In genomic region chr1:27710574-27710973, GRCh38 we compare ENCODE assay signal across 37 cellular contexts.
"Had no signal": no experiment of that assay in that cellular context is flagged by ENCODE, and none has a peak within 500 bp of the region (broad histone marks: within the 10 kb centered on the region; RNA-seq: fewer than 3 reads in every experiment).

No MANE protein-coding gene starts in this region.

- H3K27ac Mint-ChIP-seq: activated naive CD4-positive, alpha-beta T cell treated with anti-CD3 and anti-CD28 coated beads for 36 hours; activated naive CD4-positive, alpha-beta T cell treated with anti-CD3 and anti-CD28 coated beads, Interleukin-2, amount 10 ng/mL, durations not matched to agents 7 days and 5 days; activated naive CD4-positive, alpha-beta T cell treated with anti-CD3 and anti-CD28 coated beads, Interleukin-2, amount 50 U/mL, for 24 hours; activated naive CD4-positive, alpha-beta T cell treated with anti-CD3 and anti-CD28 coated beads, Interleukin-2, amount 50 U/mL, for 72 hours; activated naive CD8-positive, alpha-beta T cell; activated naive CD8-positive, alpha-beta T cell treated with anti-CD3 and anti-CD28 coated beads for 36 hours; activated naive CD8-positive, alpha-beta T cell treated with anti-CD3 and anti-CD28 coated beads, Interleukin-2, amount 10 ng/mL, durations not matched to agents 7 days and 5 days; activated naive CD8-positive, alpha-beta T cell treated with anti-CD3 and anti-CD28 coated beads, Interleukin-2, amount 50 U/mL, for 24 hours; activated T-cell treated with anti-CD3 and anti-CD28 coated beads, Interleukin-2, amount 50 U/mL, for 24 hours; activated T-cell treated with anti-CD3 and anti-CD28 coated beads, Interleukin-2, amount 50 U/mL, for 72 hours; activated T-helper 1 cell treated with anti-CD3 and anti-CD28 coated beads, Interleukin-12 subunit alpha, Interleukin-12 subunit beta, Interleukin-2, Interleukin-4 antibody, amounts not matched to agents 30 ng/mL and 10 ng/mL and 1 ng/mL, durations not matched to agents 14 hours and 24 hours and 36 hours; activated T-helper 17 cell treated with anti-CD3 and anti-CD28 coated beads, Interleukin-2, amount 50 U/mL, for 72 hours; activated T-helper 2 cell treated with anti-CD3 and anti-CD28 coated beads, Interferon-gamma antibody, Interleukin-2, Interleukin-4, amounts not matched to agents 10 μg/mL and 5 μg/mL and 100 μg/mL, durations not matched to agents 14 hours and 24 hours and 36 hours; brain had no signal

- H3K36me3 Mint-ChIP-seq: activated naive CD4-positive, alpha-beta T cell treated with anti-CD3 and anti-CD28 coated beads, Interleukin-2, amount 10 ng/mL, durations not matched to agents 7 days and 5 days; activated naive CD4-positive, alpha-beta T cell treated with anti-CD3 and anti-CD28 coated beads, Interleukin-2, amount 50 U/mL, for 24 hours; activated naive CD4-positive, alpha-beta T cell treated with anti-CD3 and anti-CD28 coated beads, Interleukin-2, amount 50 U/mL, for 72 hours; activated naive CD8-positive, alpha-beta T cell; activated naive CD8-positive, alpha-beta T cell treated with anti-CD3 and anti-CD28 coated beads for 36 hours; activated naive CD8-positive, alpha-beta T cell treated with anti-CD3 and anti-CD28 coated beads, Interleukin-2, amount 10 ng/mL, durations not matched to agents 7 days and 5 days; brain had no signal

- H3K4me1 Mint-ChIP-seq: activated naive CD4-positive, alpha-beta T cell treated with anti-CD3 and anti-CD28 coated beads, Interleukin-2, amount 10 ng/mL, durations not matched to agents 7 days and 5 days; activated naive CD4-positive, alpha-beta T cell treated with anti-CD3 and anti-CD28 coated beads, Interleukin-2, amount 50 U/mL, for 24 hours; activated naive CD8-positive, alpha-beta T cell treated with anti-CD3 and anti-CD28 coated beads for 36 hours; activated naive CD8-positive, alpha-beta T cell treated with anti-CD3 and anti-CD28 coated beads, Interleukin-2, amount 50 U/mL, for 24 hours; activated T-helper 17 cell treated with anti-CD3 and anti-CD28 coated beads, Interleukin-2, amount 50 U/mL, for 72 hours; central memory CD8-positive, alpha-beta T cell had no signal

- H3K27me3 Mint-ChIP-seq: activated naive CD4-positive, alpha-beta T cell treated with anti-CD3 and anti-CD28 coated beads, Interleukin-2, amount 50 U/mL, for 24 hours; activated naive CD8-positive, alpha-beta T cell treated with anti-CD3 and anti-CD28 coated beads for 36 hours had no signal

- FAIRE-seq: astrocyte, bronchial epithelial cell had no signal

- H3K9me3 Mint-ChIP-seq: activated naive CD4-positive, alpha-beta T cell treated with anti-CD3 and anti-CD28 coated beads for 36 hours; activated naive CD4-positive, alpha-beta T cell treated with anti-CD3 and anti-CD28 coated beads, Interleukin-2, amount 10 ng/mL, durations not matched to agents 7 days and 5 days; activated naive CD4-positive, alpha-beta T cell treated with anti-CD3 and anti-CD28 coated beads, Interleukin-2, amount 50 U/mL, for 24 hours; activated naive CD8-positive, alpha-beta T cell treated with anti-CD3 and anti-CD28 coated beads for 36 hours; activated naive CD8-positive, alpha-beta T cell treated with anti-CD3 and anti-CD28 coated beads, Interleukin-2, amount 10 ng/mL, durations not matched to agents 7 days and 5 days; activated naive CD8-positive, alpha-beta T cell treated with anti-CD3 and anti-CD28 coated beads, Interleukin-2, amount 50 U/mL, for 24 hours; activated T-cell treated with anti-CD3 and anti-CD28 coated beads, Interleukin-2, amount 50 U/mL, for 24 hours; activated T-cell treated with anti-CD3 and anti-CD28 coated beads, Interleukin-2, amount 50 U/mL, for 72 hours; activated T-helper 17 cell treated with anti-CD3 and anti-CD28 coated beads, Interleukin-2, amount 50 U/mL, for 72 hours; central memory CD8-positive, alpha-beta T cell had no signal

- DNase-seq: activated effector memory CD4-positive, alpha-beta T cell treated with anti-CD3 and anti-CD28 coated beads, Interleukin-2, amount 50 U/mL, for 16 hours; activated effector memory CD4-positive, alpha-beta T cell treated with Interleukin-2 at 50 U/mL for 16 hours; activated gamma-delta T cell; activated gamma-delta T cell treated with Interleukin-2 at 50 U/mL for 16 hours; activated naive CD4-positive, alpha-beta T cell; activated naive CD4-positive, alpha-beta T cell treated with anti-CD3 and anti-CD28 coated beads for 36 hours; activated naive CD4-positive, alpha-beta T cell treated with anti-CD3 and anti-CD28 coated beads, Interleukin-2, amount 10 ng/mL, durations not matched to agents 7 days and 5 days; activated naive CD4-positive, alpha-beta T cell treated with anti-CD3 and anti-CD28 coated beads, Interleukin-2, amount 50 U/mL, for 16 hours; activated naive CD4-positive, alpha-beta T cell treated with Interleukin-2 at 50 U/mL for 16 hours; activated naive CD8-positive, alpha-beta T cell treated with anti-CD3 and anti-CD28 coated beads for 36 hours; activated naive CD8-positive, alpha-beta T cell treated with anti-CD3 and anti-CD28 coated beads, Interleukin-2, amount 10 ng/mL, durations not matched to agents 7 days and 5 days; activated naive CD8-positive, alpha-beta T cell treated with anti-CD3 and anti-CD28 coated beads, Interleukin-2, amount 50 U/mL, for 24 hours; activated T-cell treated with anti-CD3 and anti-CD28 coated beads, Interleukin-2, amount 50 U/mL, for 1 hour; activated T-cell treated with anti-CD3 and anti-CD28 coated beads, Interleukin-2, amount 50 U/mL, for 24 hours; activated T-cell treated with anti-CD3 and anti-CD28 coated beads, Interleukin-2, amount 50 U/mL, for 4 hours; activated T-cell treated with anti-CD3 and anti-CD28 coated beads, Interleukin-2, amount 50 U/mL, for 48 hours; activated T-cell treated with anti-CD3 and anti-CD28 coated beads, Interleukin-2, amount 50 U/mL, for 72 hours; adrenal gland; amniotic stem cell; amygdala; anterior cingulate cortex; aorta; body of pancreas; brain microvascular endothelial cell; caudate nucleus; central memory CD4-positive, alpha-beta T cell; cerebellar nuclear complex had no signal

- H3K4me3 Mint-ChIP-seq: activated naive CD4-positive, alpha-beta T cell treated with anti-CD3 and anti-CD28 coated beads for 36 hours; activated naive CD4-positive, alpha-beta T cell treated with anti-CD3 and anti-CD28 coated beads, Interleukin-2, amount 10 ng/mL, durations not matched to agents 7 days and 5 days; activated naive CD4-positive, alpha-beta T cell treated with anti-CD3 and anti-CD28 coated beads, Interleukin-2, amount 50 U/mL, for 24 hours; activated naive CD8-positive, alpha-beta T cell; activated naive CD8-positive, alpha-beta T cell treated with anti-CD3 and anti-CD28 coated beads for 36 hours; activated naive CD8-positive, alpha-beta T cell treated with anti-CD3 and anti-CD28 coated beads, Interleukin-2, amount 10 ng/mL, durations not matched to agents 7 days and 5 days; activated naive CD8-positive, alpha-beta T cell treated with anti-CD3 and anti-CD28 coated beads, Interleukin-2, amount 50 U/mL, for 24 hours; activated T-cell treated with anti-CD3 and anti-CD28 coated beads, Interleukin-2, amount 50 U/mL, for 24 hours; activated T-cell treated with anti-CD3 and anti-CD28 coated beads, Interleukin-2, amount 50 U/mL, for 4 hours; activated T-cell treated with anti-CD3 and anti-CD28 coated beads, Interleukin-2, amount 50 U/mL, for 72 hours; activated T-helper 1 cell treated with anti-CD3 and anti-CD28 coated beads, Interleukin-12 subunit alpha, Interleukin-12 subunit beta, Interleukin-2, Interleukin-4 antibody, amounts not matched to agents 30 ng/mL and 10 ng/mL and 1 ng/mL, durations not matched to agents 14 hours and 24 hours and 36 hours; activated T-helper 17 cell treated with anti-CD3 and anti-CD28 coated beads, Interleukin-2, amount 50 U/mL, for 72 hours; brain; central memory CD8-positive, alpha-beta T cell had no signal

- ATAC-seq: activated naive CD4-positive, alpha-beta T cell treated with anti-CD3 and anti-CD28 coated beads, Interleukin-2, amount 50 U/mL, for 72 hours; activated naive CD8-positive, alpha-beta T cell treated with anti-CD3 and anti-CD28 coated beads, Interleukin-2, amount 50 U/mL, for 24 hours; activated T-cell treated with anti-CD3 and anti-CD28 coated beads, Interleukin-2, amount 50 U/mL, for 4 hours; activated T-cell treated with anti-CD3 and anti-CD28 coated beads, Interleukin-2, amount 50 U/mL, for 72 hours; activated T-helper 17 cell treated with anti-CD3 and anti-CD28 coated beads, Interleukin-2, amount 50 U/mL, for 72 hours; body of pancreas had no signal
